ENCODE assay signal across 12 cellular contexts in genomic region chr4:76960014-76960413, GRCh38. TPM values are rescaled to one million over a fixed set of nuclear protein-coding genes. Genes with fewer than 3 reads are reported as not detected.
DNase-seq lines count a peak whose midpoint lies in the region; ATAC-seq, FAIRE-seq and TF ChIP-seq lines count a peak whose summit lies in the region.
"Had no signal": no experiment of that assay in that cellular context is flagged by ENCODE, and none has a peak within 500 bp of the region (broad histone marks: within the 10 kb centered on the region; RNA-seq: fewer than 3 reads in every experiment).

No MANE protein-coding gene starts in this region.

- no peak for FAIRE-seq in frontal cortex (lab: Jason Lieb, UNC)
- FAIRE-seq: kidney had no signal

- intact Hi-C loops in natural killer cell (cut with micrococcal nuclease) (no loop called here), sciatic nerve (cut with DNase I) (no loop called here)

- H3K27ac Mint-ChIP-seq in natural killer cell treated with Interleukin-12 subunit alpha and Interleukin-12 subunit beta and Interleukin-15 and Interleukin-18, amount 100 ng/mL, for 72 hours = no peak overlapping the region
- H3K27ac Mint-ChIP-seq in natural killer cell = no peak overlapping the region
- peak overlapping the region; percentile 66 for H3K27ac Mint-ChIP-seq in activated T-helper 17 cell treated with anti-CD3 and anti-CD28 coated beads, Interleukin-2, amount 50 U/mL, for 72 hours
- H3K27ac Mint-ChIP-seq: dendritic cell treated with granulocyte-macrophage colony-stimulating factor and Interleukin-4, amounts not matched to agents 40 ng/mL and 50 ng/mL, for 4 days had no signal

- no peak overlapping the region for H3K4me3 Mint-ChIP-seq in natural killer cell treated with Interleukin-12 subunit alpha and Interleukin-12 subunit beta and Interleukin-15 and Interleukin-18, amount 100 ng/mL, for 72 hours
- H3K4me3 Mint-ChIP-seq in natural killer cell = no peak overlapping the region
- no peak overlapping the region for H3K4me3 Mint-ChIP-seq in activated T-helper 17 cell treated with anti-CD3 and anti-CD28 coated beads, Interleukin-2, amount 50 U/mL, for 72 hours
- H3K4me3 Mint-ChIP-seq: dendritic cell treated with granulocyte-macrophage colony-stimulating factor and Interleukin-4, amounts not matched to agents 40 ng/mL and 50 ng/mL, for 4 days had no signal

- DNase-seq in natural killer cell treated with Interleukin-12 subunit alpha and Interleukin-12 subunit beta and Interleukin-15 and Interleukin-18, amount 100 ng/mL, for 72 hours (ENCODE audit: low spot score) = no peak
- DNase-seq in natural killer cell = no peak
- DNase-seq in sciatic nerve (ENCODE audit: low spot score) = no peak
- DNase-seq in frontal cortex (ENCODE audit: low spot score in 2 of 2) = no peak
- DNase-seq in stimulated activated CD4-positive, alpha-beta T cell treated with anti-CD3 and anti-CD28 coated beads, Interleukin-4, amount 100 ng/mL, for 1 hour = no peak
- DNase-seq: activated CD4-positive, alpha-beta T cell treated with anti-CD3 and anti-CD28 coated beads, Interleukin-2, amount 50 U/mL, for 4 hours; kidney; right lobe of liver had no signal

- H3K27me3 Mint-ChIP-seq in natural killer cell treated with Interleukin-12 subunit alpha and Interleukin-12 subunit beta and Interleukin-15 and Interleukin-18, amount 100 ng/mL, for 72 hours = no peaks in the 10 kb centered on the region
- no peaks in the 10 kb centered on the region for H3K27me3 Mint-ChIP-seq in natural killer cell (ENCODE audit: low read depth in 2 of 2)
- no peaks in the 10 kb centered on the region for H3K27me3 Mint-ChIP-seq in activated T-helper 17 cell treated with anti-CD3 and anti-CD28 coated beads, Interleukin-2, amount 50 U/mL, for 72 hours
- H3K27me3 Mint-ChIP-seq: dendritic cell treated with granulocyte-macrophage colony-stimulating factor and Interleukin-4, amounts not matched to agents 40 ng/mL and 50 ng/mL, for 4 days had no signal

- TF ChIP-seq CTCF in natural killer cell (IDR thresholded peaks at IDR 0.05) = no peak

- peak; percentile 53 to 70 for ATAC-seq in natural killer cell treated with Interleukin-12 subunit alpha and Interleukin-12 subunit beta and Interleukin-15 and Interleukin-18, amount 100 ng/mL, for 72 hours
- ATAC-seq in natural killer cell (no peak), HG02885 (IDR thresholded peaks at IDR 0.05; ENCODE audit: poor library complexity, unreplicated experiment) (peak; percentile 89), sciatic nerve (no peak), HG02588 (IDR thresholded peaks at IDR 0.05; ENCODE audit: unreplicated experiment) (no peak)
- ATAC-seq in activated T-helper 17 cell treated with anti-CD3 and anti-CD28 coated beads, Interleukin-2, amount 50 U/mL, for 72 hours (replicated peaks) = peak; percentile 91

- H3K36me3 Mint-ChIP-seq in natural killer cell treated with Interleukin-12 subunit alpha and Interleukin-12 subunit beta and Interleukin-15 and Interleukin-18, amount 100 ng/mL, for 72 hours = peaks cover 9% of the 10 kb centered on the region
- peaks cover 11% of the 10 kb centered on the region for H3K36me3 Mint-ChIP-seq in natural killer cell
- no peaks in the 10 kb centered on the region for H3K36me3 Mint-ChIP-seq in activated T-helper 17 cell treated with anti-CD3 and anti-CD28 coated beads, Interleukin-2, amount 50 U/mL, for 72 hours (ENCODE audit: low read depth)

- H3K4me1 Mint-ChIP-seq in natural killer cell treated with Interleukin-12 subunit alpha and Interleukin-12 subunit beta and Interleukin-15 and Interleukin-18, amount 100 ng/mL, for 72 hours (ENCODE audit: low read depth in 2 of 2) = peaks cover 11 to 35% of the 10 kb centered on the region in 2 donors
- peaks cover 25 to 28% of the 10 kb centered on the region in 2 donors for H3K4me1 Mint-ChIP-seq in natural killer cell
- peaks cover 9% of the 10 kb centered on the region for H3K4me1 Mint-ChIP-seq in activated T-helper 17 cell treated with anti-CD3 and anti-CD28 coated beads, Interleukin-2, amount 50 U/mL, for 72 hours

- no peaks in the 10 kb centered on the region for H3K9me3 Mint-ChIP-seq in natural killer cell treated with Interleukin-12 subunit alpha and Interleukin-12 subunit beta and Interleukin-15 and Interleukin-18, amount 100 ng/mL, for 72 hours
- H3K9me3 Mint-ChIP-seq in natural killer cell = peaks cover 2 to 3% of the 10 kb centered on the region in 2 donors
- no peaks in the 10 kb centered on the region for H3K9me3 Mint-ChIP-seq in activated T-helper 17 cell treated with anti-CD3 and anti-CD28 coated beads, Interleukin-2, amount 50 U/mL, for 72 hours
- H3K9me3 Mint-ChIP-seq: dendritic cell treated with granulocyte-macrophage colony-stimulating factor and Interleukin-4, amounts not matched to agents 40 ng/mL and 50 ng/mL, for 4 days had no signal

RNA-seq across cellular contexts. Expression of gene SEPTIN11, which starts 10.5 kb away (rescaled TPM):
- 10 to 100 TPM; 60.3 to 88.9 TPM for total RNA-seq in natural killer cell treated with Interleukin-12 subunit alpha and Interleukin-12 subunit beta and Interleukin-15 and Interleukin-18, amount 100 ng/mL, for 72 hours
- total RNA-seq in natural killer cell (10 to 100 TPM; 38.6 to 52.8 (median 46.2) TPM), sciatic nerve (126 TPM), frontal cortex (198 TPM)
- total RNA-seq in activated T-helper 17 cell treated with anti-CD3 and anti-CD28 coated beads, Interleukin-2, amount 50 U/mL, for 72 hours = 10 to 100 TPM; 20.0 to 55.1 TPM

Comparison
In these comparisons a context has a peak if more than half of its experiments do, and no peak if none do; other contexts are left out.
1. ATAC-seq: peak in natural killer cell treated with Interleukin-12 subunit alpha and Interleukin-12 subunit beta and Interleukin-15 and Interleukin-18, amount 100 ng/mL, for 72 hours (2 of 2), HG02885 (single experiment) and activated T-helper 17 cell treated with anti-CD3 and anti-CD28 coated beads, Interleukin-2, amount 50 U/mL, for 72 hours (single experiment); none in natural killer cell (0 of 3), sciatic nerve (single experiment) and HG02588 (single experiment).